ENCODE assay signal across 17 cellular contexts in genomic region chr1:180889325-180889724, GRCh38. TPM values are rescaled to one million over a fixed set of nuclear protein-coding genes. Genes with fewer than 3 reads are reported as not detected.
DNase-seq lines count a peak whose midpoint lies in the region; ATAC-seq and TF ChIP-seq lines count a peak whose summit lies in the region.
"Had no signal": no experiment of that assay in that cellular context is flagged by ENCODE, and none has a peak within 500 bp of the region (broad histone marks: within the 10 kb centered on the region; RNA-seq: fewer than 3 reads in every experiment).

No MANE protein-coding gene starts in this region.

- H3K79me2 ChIP-seq in neural progenitor cell (ENCODE audit: low read depth), result no peaks in the 10 kb centered on the region

- no peaks in the 10 kb centered on the region for H3K27me3 ChIP-seq in BLaER1
- no peaks in the 10 kb centered on the region for H3K27me3 ChIP-seq in body of pancreas
- no peaks in the 10 kb centered on the region for H3K27me3 ChIP-seq in neural progenitor cell
- H3K27me3 ChIP-seq: Peyer's patch had no signal

- H3K9me3 ChIP-seq in BLaER1 (no peaks in the 10 kb centered on the region), body of pancreas (no peaks in the 10 kb centered on the region), neural progenitor cell (ENCODE audit: low read depth) (no peaks in the 10 kb centered on the region)
- H3K9me3 ChIP-seq: Peyer's patch had no signal

- H3K27ac ChIP-seq in BLaER1 (no peak overlapping the region), body of pancreas (no peak overlapping the region), neural progenitor cell (no peak overlapping the region)
- H3K27ac ChIP-seq: Peyer's patch had no signal

- TF ChIP-seq POLR2A in body of pancreas (IDR thresholded peaks at IDR 0.05), result no peak

- POLR2A ChIA-PET in HEK293T (lab: Yijun Ruan, JAX), result no interaction called here

- H3K36me3 ChIP-seq in BLaER1 (peaks cover 4% of the 10 kb centered on the region; the same call in 1 of the 2 replicates), body of pancreas (replicated peaks in 1 of 2; ENCODE audit: insufficient read depth in 1 of 2, low read depth in 2 of 2) (peaks cover 0 to 3% of the 10 kb centered on the region in 2 donors), neural progenitor cell (no peaks in the 10 kb centered on the region)

- H3F3A ChIP-seq in neural progenitor cell (ENCODE audit: low read depth), result no peaks in the 10 kb centered on the region

- ATAC-seq in GM19395 (IDR thresholded peaks at IDR 0.05; ENCODE audit: unreplicated experiment) (peak; percentile 5), HG02623 (IDR thresholded peaks at IDR 0.05; ENCODE audit: unreplicated experiment) (peak; percentile 11), body of pancreas (no peak)
- ATAC-seq: SK-N-SH treated with all-trans-retinoic acid at 6 μM for 48 hours had no signal

- H3K4me2 ChIP-seq in BLaER1 (peak overlapping the region; percentile 19; the same call in 1 of the 2 replicates), neural progenitor cell (no peak overlapping the region)

- peaks cover 5% of the 10 kb centered on the region for H3K36me3 Mint-ChIP-seq in neural progenitor cell

- intact Hi-C loops in body of pancreas (cut with DNase I), result no loop called here

- no peak overlapping the region for H3K9ac ChIP-seq in BLaER1
- no peak overlapping the region for H3K9ac ChIP-seq in neural progenitor cell

- peak; percentile 6 for TF ChIP-seq CTCF in fibroblast of the aortic adventitia (IDR thresholded peaks at IDR 0.05; ENCODE audit: insufficient read depth, low read length)
- TF ChIP-seq CTCF in body of pancreas (IDR thresholded peaks at IDR 0.05), result no peak
- TF ChIP-seq CTCF in neural progenitor cell (IDR thresholded peaks at IDR 0.05), result no peak

- H3K4me1 Mint-ChIP-seq in neural progenitor cell, result no peaks in the 10 kb centered on the region

- CTCF ChIA-PET in HEK293T (lab: Yijun Ruan, JAX), result no interaction called here

- WGBS in body of pancreas, 2 donors, result 81% methylated on average over 2 of the region's 2 CpGs

- H4K20me1 ChIP-seq in BLaER1, result no peaks in the 10 kb centered on the region
- no peaks in the 10 kb centered on the region for H4K20me1 ChIP-seq in neural progenitor cell (ENCODE audit: low read depth)

- H2AFZ ChIP-seq in neural progenitor cell (replicated peaks), result no peak overlapping the region

- H3K9me3 Mint-ChIP-seq in neural progenitor cell, result no peaks in the 10 kb centered on the region
- H3K9me3 Mint-ChIP-seq: CD4-positive, CD25-positive, alpha-beta regulatory T cell had no signal

- H3K4me3 ChIP-seq in BLaER1 (no peak overlapping the region), fibroblast of the aortic adventitia (ENCODE audit: low read depth, low read length) (no peak overlapping the region), body of pancreas (no peak overlapping the region), neural progenitor cell (no peak overlapping the region)
- H3K4me3 ChIP-seq: Peyer's patch had no signal

- no peak overlapping the region for H3K27ac Mint-ChIP-seq in neural progenitor cell

- H3K4me3 Mint-ChIP-seq in neural progenitor cell, result no peak overlapping the region
- H3K4me3 Mint-ChIP-seq: CD4-positive, CD25-positive, alpha-beta regulatory T cell had no signal

- H3K4me1 ChIP-seq in BLaER1, result peaks cover 21% of the 10 kb centered on the region
- no peaks in the 10 kb centered on the region for H3K4me1 ChIP-seq in body of pancreas
- no peaks in the 10 kb centered on the region for H3K4me1 ChIP-seq in neural progenitor cell
- H3K4me1 ChIP-seq: Peyer's patch had no signal

- H3K27me3 Mint-ChIP-seq in neural progenitor cell (ENCODE audit: insufficient read depth, low read depth), result no peaks in the 10 kb centered on the region
- H3K27me3 Mint-ChIP-seq: CD4-positive, CD25-positive, alpha-beta regulatory T cell had no signal

- DNase-seq in fibroblast of the aortic adventitia (ENCODE audit: low read depth), result no peak
- no peak for DNase-seq in activated naive CD4-positive, alpha-beta T cell (lab: John Stamatoyannopoulos, UW)
- no peak for DNase-seq in body of pancreas
- DNase-seq in HEK293T (ENCODE audit: extremely low spot score), result no peak
- DNase-seq in neural progenitor cell (ENCODE audit: low spot score), result no peak
- DNase-seq: Calu3; CD4-positive, CD25-positive, alpha-beta regulatory T cell; DMS79; NCI-H1930; NCI-H2171; NCI-H774; Peyer's patch; SHP77 had no signal

TF ChIP-seq in HEK293T, 16 proteins besides CTCF, POLR2A, EP300 and RAD21:
- no peak for TF ChIP-seq SP1 (IDR thresholded peaks at IDR 0.05)
- no peak for TF ChIP-seq LEF1 (IDR thresholded peaks at IDR 0.05; ENCODE audit: borderline replicate concordance)
- no peak for TF ChIP-seq FOXM1 (IDR thresholded peaks at IDR 0.05; ENCODE audit: borderline replicate concordance)
- TF ChIP-seq SUZ12 (IDR thresholded peaks at IDR 0.05), result no peak
- no peak for TF ChIP-seq ARNT (IDR thresholded peaks at IDR 0.05)
- no peak for TF ChIP-seq CTBP1 (IDR thresholded peaks at IDR 0.05; ENCODE audit: borderline replicate concordance)
- TF ChIP-seq PKNOX1 (IDR thresholded peaks at IDR 0.05), result no peak
- no peak for TF ChIP-seq L3MBTL2 (conservative IDR thresholded peaks at IDR 0.05)

RNA-seq across cellular contexts. Expression of gene KIAA1614, which starts 23.4 kb away (rescaled TPM):
- 9.7 and 10.6 TPM in 2 replicates for total RNA-seq in fibroblast of the aortic adventitia (ENCODE audit: low replicate concordance)
- total RNA-seq in body of pancreas, result 1 to 10 TPM in 1 of 2 donors, under 1 TPM in 1; 0.52 to 4.3 TPM
- 0.56 and 3.8 TPM in 2 replicates for total RNA-seq in neural progenitor cell (ENCODE audit: low replicate concordance)
